In genomic region chr5:111997308-111998159, GRCh38 we compare ENCODE assay signal across 8 cellular contexts.
A peak's percentile ranks its signal among the peaks of the same experiment; 100 is the strongest.
DNase-seq lines count a peak whose midpoint lies in the region; ATAC-seq, FAIRE-seq and TF ChIP-seq lines count a peak whose summit lies in the region.

No MANE protein-coding gene starts in this region.

- H3K4me3 ChIP-seq in osteoblast (ENCODE audit: insufficient read depth, low read length), result no peak overlapping the region

- H3K4me1 ChIP-seq in osteoblast (ENCODE audit: insufficient read depth, low read length), result peaks cover 40% of the 10 kb centered on the region

- no peaks in the 10 kb centered on the region for H3K79me2 ChIP-seq in osteoblast (ENCODE audit: insufficient read depth, low read length)

- ATAC-seq in HG03139 (IDR thresholded peaks at IDR 0.05; ENCODE audit: unreplicated experiment), result no peak

- H2AFZ ChIP-seq in osteoblast (ENCODE audit: low read length), result peak overlapping the region; percentile 0

- no peaks in the 10 kb centered on the region for H4K20me1 ChIP-seq in osteoblast (ENCODE audit: insufficient read depth, low read length)

- H3K27me3 ChIP-seq in osteoblast (ENCODE audit: insufficient read depth, low read length), result no peaks in the 10 kb centered on the region

- H3K36me3 ChIP-seq in osteoblast (ENCODE audit: insufficient read depth, low read length), result no peaks in the 10 kb centered on the region

- peak; percentile 59 for FAIRE-seq in endometrium (lab: Jason Lieb, UNC)

- H3K4me2 ChIP-seq in osteoblast (ENCODE audit: insufficient read depth, low read length), result peak overlapping the region; percentile 2

- in situ Hi-C loops in KBM-7 (cut with MboI; ENCODE audit: low pct_unique_long_range_greater_than_20kb, low sequenced_read_pairs), result no loop called here

- no peaks in the 10 kb centered on the region for H3K9me3 ChIP-seq in osteoblast (ENCODE audit: low read depth, low read length)

- TF ChIP-seq CTCF in osteoblast (IDR thresholded peaks at IDR 0.05; ENCODE audit: extremely low read depth, low read depth, low read length), result no peak

- DNase-seq in GM04503 (ENCODE audit: low read depth), result peak; percentile 99
- peak; percentile 77 for DNase-seq in NOMO-1 treated with DMSO at 0.1 percent for 48 hours (lab: John Stamatoyannopoulos, UW; ENCODE audit: unreplicated experiment)
- peak; percentile 93 for DNase-seq in osteoblast (ENCODE audit: insufficient read length, low spot score, missing footprints)
- no peak for DNase-seq in C1 segment of cervical spinal cord (lab: John Stamatoyannopoulos, UW)
- no peak for DNase-seq in central memory CD4-positive, alpha-beta T cell
- no peak for DNase-seq in KBM-7

- peak overlapping the region; percentile 91 for H3K27ac ChIP-seq in osteoblast (ENCODE audit: low read depth, low read length)

Comparison
In these comparisons a context has a peak if more than half of its experiments do, and no peak if none do; other contexts are left out.
1. DNase-seq: peak in GM04503 (single experiment), NOMO-1 treated with DMSO at 0.1 percent for 48 hours (single experiment) and osteoblast (single experiment); none in C1 segment of cervical spinal cord (0 of 14), central memory CD4-positive, alpha-beta T cell (single experiment) and KBM-7 (single experiment).